ENCODE assay signal across 17 cellular contexts in the genomic region with DNA sequence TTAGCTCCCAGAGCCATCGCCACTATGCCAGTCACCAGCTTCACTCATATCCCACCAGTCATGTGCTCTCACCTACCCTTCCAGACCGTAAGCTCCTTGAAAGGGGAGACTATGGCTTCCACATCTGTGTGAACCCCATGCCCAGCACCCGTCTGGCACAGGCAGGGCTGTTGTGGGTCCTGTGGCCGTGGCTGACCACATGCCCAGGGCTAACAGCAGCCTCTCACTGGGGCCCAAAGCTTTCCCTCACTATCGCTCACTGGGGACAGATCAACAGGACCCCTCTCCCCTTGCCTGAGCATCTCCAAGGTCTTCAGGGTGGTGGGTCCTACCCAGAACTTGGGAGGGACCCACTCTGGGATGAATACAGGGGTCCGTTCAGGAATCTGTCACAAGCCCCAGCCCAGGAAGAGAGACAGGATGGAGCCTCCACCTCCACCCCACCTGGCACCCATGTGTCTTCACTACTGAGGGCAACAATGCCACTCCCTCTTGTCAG.
DNase-seq lines count a peak whose midpoint lies in the region; ATAC-seq and TF ChIP-seq lines count a peak whose summit lies in the region.
"Had no signal": no experiment of that assay in that cellular context is flagged by ENCODE, and none has a peak within 500 bp of the region (broad histone marks: within the 10 kb centered on the region; RNA-seq: fewer than 3 reads in every experiment).

No MANE protein-coding gene starts in this region.

- H3K9me3 ChIP-seq in spleen (no peaks in the 10 kb centered on the region), BE2C (no peaks in the 10 kb centered on the region)
- H3K9me3 ChIP-seq: A549, BLaER1 had no signal

- no peak for TF ChIP-seq CTCF in neural crest cell (conservative IDR thresholded peaks at IDR 0.05)
- no peak for TF ChIP-seq CTCF in spleen (IDR thresholded peaks at IDR 0.05 in 8 of 11, conservative IDR thresholded peaks at IDR 0.05 in 3 of 11)
- TF ChIP-seq CTCF in BE2C (IDR thresholded peaks at IDR 0.05; ENCODE audit: low read depth, low read length): no peak

- H3K4me1 Mint-ChIP-seq in activated CD8-positive, alpha-beta memory T cell treated with anti-CD3 and anti-CD28 coated beads, Interleukin-2, amount 10 ng/mL, durations not matched to agents 7 days and 5 days: no peaks in the 10 kb centered on the region
- H3K4me1 Mint-ChIP-seq in neural crest cell: no peaks in the 10 kb centered on the region
- H3K4me1 Mint-ChIP-seq: CD14-positive monocyte; CD4-positive, alpha-beta memory T cell had no signal

- no peaks in the 10 kb centered on the region for H3K9me3 Mint-ChIP-seq in activated CD8-positive, alpha-beta memory T cell treated with anti-CD3 and anti-CD28 coated beads, Interleukin-2, amount 10 ng/mL, durations not matched to agents 7 days and 5 days (ENCODE audit: low read depth)
- H3K9me3 Mint-ChIP-seq in neural crest cell: no peaks in the 10 kb centered on the region
- H3K9me3 Mint-ChIP-seq: CD4-positive, alpha-beta memory T cell; H9 had no signal

- intact Hi-C loops in spleen (cut with DNase I; ENCODE audit: low total_unique reads): no loop called here

- H3K27ac ChIP-seq in spleen: no peak overlapping the region
- H3K27ac ChIP-seq: 22Rv1, A549, BLaER1 had no signal

- no peak overlapping the region for H3K4me3 Mint-ChIP-seq in activated CD8-positive, alpha-beta memory T cell treated with anti-CD3 and anti-CD28 coated beads, Interleukin-2, amount 10 ng/mL, durations not matched to agents 7 days and 5 days
- H3K4me3 Mint-ChIP-seq in neural crest cell: no peak overlapping the region
- H3K4me3 Mint-ChIP-seq: CD14-positive monocyte; CD4-positive, alpha-beta memory T cell; H9 had no signal

- CTCF ChIA-PET in activated CD8-positive, alpha-beta memory T cell treated with anti-CD3 and anti-CD28 coated beads, Interleukin-2, amount 10 ng/mL, durations not matched to agents 7 days and 5 days (lab: Charles Lee): no interaction called here

- H3K4me1 ChIP-seq in spleen (no peaks in the 10 kb centered on the region), BE2C (no peaks in the 10 kb centered on the region)
- H3K4me1 ChIP-seq: A549, BLaER1 had no signal

- no peak overlapping the region for H3K27ac Mint-ChIP-seq in activated CD8-positive, alpha-beta memory T cell treated with anti-CD3 and anti-CD28 coated beads, Interleukin-2, amount 10 ng/mL, durations not matched to agents 7 days and 5 days
- peak overlapping the region; percentile 62 for H3K27ac Mint-ChIP-seq in neural crest cell (ENCODE audit: unreplicated experiment)
- H3K27ac Mint-ChIP-seq: CD4-positive, alpha-beta memory T cell; H9 had no signal

- peaks cover 0 to 31% (median 0%) of the 10 kb centered on the region in 7 donors for H3K27me3 ChIP-seq in spleen (replicated peaks in 1 of 7)
- no peaks in the 10 kb centered on the region for H3K27me3 ChIP-seq in BE2C
- H3K27me3 ChIP-seq: BLaER1 had no signal

- H3K4me3 ChIP-seq in spleen (no peak overlapping the region), BE2C (ENCODE audit: low read depth, low read length) (no peak overlapping the region)
- H3K4me3 ChIP-seq: A549, BLaER1 had no signal

- no peak for TF ChIP-seq POLR2A in spleen (IDR thresholded peaks at IDR 0.05)

- DNase-seq in activated CD8-positive, alpha-beta memory T cell treated with anti-CD3 and anti-CD28 coated beads, Interleukin-2, amount 50 U/mL, for 48 hours: peak; percentile 18
- no peak for DNase-seq in activated CD8-positive, alpha-beta memory T cell treated with anti-CD3 and anti-CD28 coated beads, Interleukin-2, amount 10 ng/mL, durations not matched to agents 7 days and 5 days
- DNase-seq in neural crest cell (ENCODE audit: low read depth, low spot score) (no peak), spleen (peak; percentile 58), BE2C (no peak), NCI-H510A treated with DMSO at 0.1 percent for 48 hours (lab: John Stamatoyannopoulos, UW) (no peak)
- DNase-seq: AML-193; CD4-positive, alpha-beta memory T cell; DMS153; DMS79; GF-D8; H9 had no signal

- WGBS in spleen, 5 donors: 62 to 91% (median 88%) methylated on average over 6 of the region's 6 CpGs

- no peak for ATAC-seq in activated CD8-positive, alpha-beta memory T cell treated with anti-CD3 and anti-CD28 coated beads, Interleukin-2, amount 10 ng/mL, durations not matched to agents 7 days and 5 days
- no peak for ATAC-seq in GM21526 (IDR thresholded peaks at IDR 0.05; ENCODE audit: low FRiP score, unreplicated experiment)
- ATAC-seq: A549 had no signal

- H3K27me3 Mint-ChIP-seq in activated CD8-positive, alpha-beta memory T cell treated with anti-CD3 and anti-CD28 coated beads, Interleukin-2, amount 10 ng/mL, durations not matched to agents 7 days and 5 days: peaks cover 9% of the 10 kb centered on the region
- H3K27me3 Mint-ChIP-seq in neural crest cell (ENCODE audit: low read depth): peaks cover 9% of the 10 kb centered on the region

- no peaks in the 10 kb centered on the region for H3K36me3 Mint-ChIP-seq in activated CD8-positive, alpha-beta memory T cell treated with anti-CD3 and anti-CD28 coated beads, Interleukin-2, amount 10 ng/mL, durations not matched to agents 7 days and 5 days
- no peaks in the 10 kb centered on the region for H3K36me3 Mint-ChIP-seq in neural crest cell (ENCODE audit: low read depth)
- H3K36me3 Mint-ChIP-seq: CD14-positive monocyte; CD4-positive, alpha-beta memory T cell had no signal

- H3K36me3 ChIP-seq in spleen: no peaks in the 10 kb centered on the region
- no peaks in the 10 kb centered on the region for H3K36me3 ChIP-seq in BE2C
- H3K36me3 ChIP-seq: BLaER1 had no signal

Comparison
In these comparisons a context has a peak if more than half of its experiments do, and no peak if none do; other contexts are left out.
1. DNase-seq: peak in activated CD8-positive, alpha-beta memory T cell treated with anti-CD3 and anti-CD28 coated beads, Interleukin-2, amount 50 U/mL, for 48 hours (single experiment) and spleen (single experiment); none in activated CD8-positive, alpha-beta memory T cell treated with anti-CD3 and anti-CD28 coated beads, Interleukin-2, amount 10 ng/mL, durations not matched to agents 7 days and 5 days (single experiment), neural crest cell (single experiment), BE2C (single experiment) and NCI-H510A treated with DMSO at 0.1 percent for 48 hours (single experiment).